Comparison of ENCODE assay signal across 23 cellular contexts in genomic region chr12:40144023-40144422, GRCh38. TPM values are rescaled to one million over a fixed set of nuclear protein-coding genes. Genes with fewer than 3 reads are reported as not detected.
DNase-seq lines count a peak whose midpoint lies in the region; ATAC-seq, FAIRE-seq and TF ChIP-seq lines count a peak whose summit lies in the region.
"Had no signal": no experiment of that assay in that cellular context is flagged by ENCODE, and none has a peak within 500 bp of the region (broad histone marks: within the 10 kb centered on the region; RNA-seq: fewer than 3 reads in every experiment).

No MANE protein-coding gene starts in this region.

- POLR2A ChIA-PET in HepG2 (lab: Yijun Ruan, JAX), result no interaction called here

- no peaks in the 10 kb centered on the region for H3K79me2 ChIP-seq in HepG2 (ENCODE audit: insufficient read depth, low read length)

- no peak overlapping the region for H3K9ac ChIP-seq in HepG2 (ENCODE audit: insufficient read depth, low read depth, low read length)

- no peak overlapping the region for H3K4me2 ChIP-seq in HepG2 (ENCODE audit: low read depth, low read length)
- H3K4me2 ChIP-seq: PC-9 had no signal

- TF ChIP-seq CTCF in right lobe of liver (IDR thresholded peaks at IDR 0.05), result no peak
- TF ChIP-seq CTCF in HepG2 (CRISPR knock-in tag; IDR thresholded peaks at IDR 0.05), result no peak
- no peak for TF ChIP-seq CTCF in upper lobe of right lung (IDR thresholded peaks at IDR 0.05)
- no peak for TF ChIP-seq CTCF in transverse colon (IDR thresholded peaks at IDR 0.05)
- TF ChIP-seq CTCF in ovary (IDR thresholded peaks at IDR 0.05), result no peak

- no TSS peak for BruUV-seq in HepG2 (replicated peaks; lab: Mats Ljungman, UMichigan)

- H3K36me3 ChIP-seq in right lobe of liver (no peaks in the 10 kb centered on the region), HepG2 (replicated peaks in 1 of 2; ENCODE audit: control insufficient read depth in 1 of 2, insufficient read depth in 2 of 2, low read length in 2 of 2) (no peaks in the 10 kb centered on the region), upper lobe of right lung (peaks cover 5% of the 10 kb centered on the region), transverse colon (no peaks in the 10 kb centered on the region), ovary (no peaks in the 10 kb centered on the region)
- H3K36me3 ChIP-seq: BE2C, lower lobe of right lung, prostate gland, spleen, WERI-Rb-1 had no signal

- H3K4me3 ChIP-seq in right lobe of liver, result no peak overlapping the region
- H3K4me3 ChIP-seq in HepG2 (replicated peaks in 1 of 3; ENCODE audit: insufficient read depth in 1 of 3, low read depth in 2 of 3, low read length in 3 of 3), result no peak overlapping the region
- no peak overlapping the region for H3K4me3 ChIP-seq in upper lobe of right lung
- H3K4me3 ChIP-seq in transverse colon, result no peak overlapping the region
- no peak overlapping the region for H3K4me3 ChIP-seq in ovary
- H3K4me3 ChIP-seq: dorsolateral prefrontal cortex, K562, lower lobe of right lung, PC-9, prostate gland, spleen had no signal

- no peak for TF ChIP-seq RAD21 in HepG2 (CRISPR knock-in tag; IDR thresholded peaks at IDR 0.05)

- H4K20me1 ChIP-seq in HepG2 (ENCODE audit: insufficient read depth, low read length), result no peaks in the 10 kb centered on the region

- ATAC-seq in right lobe of liver (peak; percentile 30 to 60 (median 36)), HepG2 (no peak), upper lobe of right lung (peak; percentile 72)
- ATAC-seq: esophagus mucosa, K562 had no signal

- intact Hi-C loops in right lobe of liver (cut with DNase I) (no loop called here), HepG2 (cut with micrococcal nuclease; ENCODE audit: unreplicated experiment) (no loop called here), upper lobe of right lung (cut with DNase I) (no loop called here), transverse colon (cut with DNase I; ENCODE audit: low total_unique reads) (no loop called here), ovary (cut with DNase I) (no loop called here)

- TF ChIP-seq EP300 in HepG2 (IDR thresholded peaks at IDR 0.05; ENCODE audit: low read depth in 2 of 2, low read length in 2 of 2) (no peak), HepG2 (CRISPR knock-in tag; IDR thresholded peaks at IDR 0.05; ENCODE audit: borderline replicate concordance) (no peak), transverse colon (IDR thresholded peaks at IDR 0.05; ENCODE audit: low read depth) (no peak), ovary (IDR thresholded peaks at IDR 0.05) (no peak)

- 40% methylated on average over 1 of the region's 1 CpG for WGBS in right lobe of liver (ENCODE audit: insufficient coverage, low coverage, low lambda C conversion rate, missing lambda C conversion rate)
- WGBS in HepG2 (ENCODE audit: low lambda C conversion rate), result 0% methylated on average over 1 of the region's 1 CpG
- WGBS in transverse colon (ENCODE audit: low coverage in 1 of 2), 2 donors, result 31 to 40% methylated on average over 1 of the region's 1 CpG
- WGBS in ovary, 3 donors, result 58 to 65% (median 62%) methylated on average over 1 of the region's 1 CpG

- no peak for FAIRE-seq in HepG2 (lab: Jason Lieb, UNC)
- FAIRE-seq: bronchial epithelial cell, H54, K562 had no signal

- CTCF ChIA-PET in HepG2 (lab: Yijun Ruan, JAX; ENCODE audit: low intra/inter-chr PET ratio, low total read pairs), result no interaction called here

- H3K27me3 ChIP-seq in right lobe of liver (no peaks in the 10 kb centered on the region), HepG2 (ENCODE audit: control insufficient read depth in 1 of 2, insufficient read depth in 2 of 2, low read length in 2 of 2) (no peaks in the 10 kb centered on the region), upper lobe of right lung (no peaks in the 10 kb centered on the region), transverse colon (no peaks in the 10 kb centered on the region), ovary (no peaks in the 10 kb centered on the region)
- H3K27me3 ChIP-seq: BE2C, dorsolateral prefrontal cortex, spleen had no signal

- no peaks in the 10 kb centered on the region for H3K4me1 ChIP-seq in right lobe of liver
- no peaks in the 10 kb centered on the region for H3K4me1 ChIP-seq in HepG2 (ENCODE audit: insufficient read depth, low read length)
- H3K4me1 ChIP-seq in upper lobe of right lung, result no peaks in the 10 kb centered on the region
- no peaks in the 10 kb centered on the region for H3K4me1 ChIP-seq in transverse colon
- no peaks in the 10 kb centered on the region for H3K4me1 ChIP-seq in ovary (ENCODE audit: insufficient read depth)
- H3K4me1 ChIP-seq: BE2C, prostate gland had no signal

- H3K27ac ChIP-seq in right lobe of liver (no peak overlapping the region), HepG2 (ENCODE audit: extremely low read length, insufficient read depth, low read length) (no peak overlapping the region), upper lobe of right lung (no peak overlapping the region), transverse colon (no peak overlapping the region), ovary (no peak overlapping the region)
- H3K27ac ChIP-seq: dorsolateral prefrontal cortex, lower lobe of right lung, PC-9, prostate gland, spleen, WERI-Rb-1 had no signal

- no peak for DNase-seq in right lobe of liver
- DNase-seq in HepG2 (ENCODE audit: low spot score), result no peak
- DNase-seq in NCI-H69 (lab: John Stamatoyannopoulos, UW), result peak; percentile 2
- DNase-seq in globus pallidus (ENCODE audit: low spot score), result peak; percentile 41
- DNase-seq in upper lobe of right lung, result no peak
- no peak for DNase-seq in ACHN
- no peak for DNase-seq in transverse colon
- DNase-seq in ovary, result no peak
- DNase-seq: activated CD8-positive, alpha-beta memory T cell treated with anti-CD3 and anti-CD28 coated beads for 24 hours; BE2C; DMS153; lower lobe of right lung; NCI-H1417; PC-9; spleen; SW 1271; WERI-Rb-1 had no signal

- no peaks in the 10 kb centered on the region for H3K9me3 ChIP-seq in right lobe of liver
- no peaks in the 10 kb centered on the region for H3K9me3 ChIP-seq in HepG2 (ENCODE audit: low read length)
- H3K9me3 ChIP-seq in upper lobe of right lung, result no peaks in the 10 kb centered on the region
- no peaks in the 10 kb centered on the region for H3K9me3 ChIP-seq in transverse colon
- H3K9me3 ChIP-seq in ovary, result no peaks in the 10 kb centered on the region
- H3K9me3 ChIP-seq: BE2C, lower lobe of right lung, prostate gland, spleen had no signal

- in situ Hi-C loops in HepG2 (cut with HindIII; ENCODE audit: extremely low pct_ligation_motif_present, low pct_unique_long_range_greater_than_20kb), result no loop called here
- in situ Hi-C loops in ACHN (cut with HindIII; ENCODE audit: low pct_ligation_motif_present, low pct_unique_long_range_greater_than_20kb, low sequenced_read_pairs), result no loop called here
- in situ Hi-C loops in transverse colon (cut with MboI; ENCODE audit: low pct_ligation_motif_present in 1 of 4, low pct_unique_long_range_greater_than_20kb in 1 of 4, low sequenced_read_pairs in 3 of 4), result no loop called here

- no peak overlapping the region for H2AFZ ChIP-seq in HepG2 (ENCODE audit: low read length)
- H2AFZ ChIP-seq: PC-9 had no signal

- TF ChIP-seq POLR2A in right lobe of liver (IDR thresholded peaks at IDR 0.05) (no peak), HepG2 (IDR thresholded peaks at IDR 0.05; ENCODE audit: insufficient read depth in 1 of 2, low read depth in 2 of 2, low read length in 2 of 2) (no peak), transverse colon (IDR thresholded peaks at IDR 0.05) (no peak), ovary (IDR thresholded peaks at IDR 0.05) (no peak)

TF ChIP-seq in HepG2, 621 proteins besides CTCF, POLR2A, EP300 and RAD21 (continues in another document):
- TF ChIP-seq KAT8 (CRISPR knock-in tag; IDR thresholded peaks at IDR 0.05) (no peak), CAMTA2 (CRISPR knock-in tag; IDR thresholded peaks at IDR 0.05; ENCODE audit: borderline replicate concordance) (no peak), MTF1 (CRISPR knock-in tag; IDR thresholded peaks at IDR 0.05) (no peak), ZNF576 (CRISPR knock-in tag; IDR thresholded peaks at IDR 0.05) (no peak), NFRKB (IDR thresholded peaks at IDR 0.05) (no peak), SP1 (IDR thresholded peaks at IDR 0.05) (no peak), SP1 (CRISPR knock-in tag; IDR thresholded peaks at IDR 0.05) (no peak), ZNF773 (CRISPR knock-in tag; IDR thresholded peaks at IDR 0.05; ENCODE audit: borderline replicate concordance) (no peak), ZNF354B (CRISPR knock-in tag; IDR thresholded peaks at IDR 0.05) (no peak)

RNA-seq across cellular contexts. Expression of gene SLC2A13, which starts 38.1 kb away (rescaled TPM):
- total RNA-seq in right lobe of liver, result 10 to 100 TPM in 1 of 6 experiments, 1 to 10 TPM in 5; 5.2 to 11.7 (median 8.7) TPM
- 3.2 and 6.0 TPM in 2 replicates for total RNA-seq in HepG2 (2016; rRNA removed; fragmentation: Illumina TruSeq; extraction: Trizol)
- 1.1 and 1.6 TPM in 2 replicates for total RNA-seq in HepG2 (2016; cell fraction: cytosol; rRNA removed; fragmentation: Illumina TruSeq; extraction: Trizol; ENCODE audit: low read depth)
- total RNA-seq in HepG2 (2016; cell fraction: insoluble cytoplasmic fraction; rRNA removed; fragmentation: Illumina TruSeq; extraction: Trizol), result 2.6 and 4.9 TPM in 2 replicates
- total RNA-seq in HepG2 (2016; cell fraction: membrane; rRNA removed; fragmentation: Illumina TruSeq; extraction: Trizol), result 1.3 and 1.8 TPM in 2 replicates
- total RNA-seq in HepG2 (2016; cell fraction: nucleus; rRNA removed; fragmentation: Illumina TruSeq; extraction: Trizol), result 17.4 and 20.6 TPM in 2 replicates
- polyA plus RNA-seq in HepG2 (2011; rRNA removed), result 4.7 and 5.5 TPM in 2 replicates
- 1.2 and 1.7 TPM in 2 replicates for polyA plus RNA-seq in HepG2 (2011; cell fraction: cytosol; rRNA removed)
- polyA plus RNA-seq in HepG2 (2011; cell fraction: nucleus; rRNA removed), result 11.3 and 13.6 TPM in 2 replicates
- polyA plus RNA-seq in HepG2 (2012), result 2.6 and 3.8 TPM in 2 replicates
- polyA plus RNA-seq in HepG2 (2016; cell fraction: cytosol; fragmentation: Illumina TruSeq; extraction: Trizol; ENCODE audit: low read depth), result 0.16 and 0.17 TPM in 2 replicates
- 2.0 and 2.2 TPM in 2 replicates for polyA plus RNA-seq in HepG2 (2016; cell fraction: insoluble cytoplasmic fraction; fragmentation: Illumina TruSeq; extraction: Trizol; ENCODE audit: low read depth)
- polyA plus RNA-seq in HepG2 (2016; cell fraction: membrane; fragmentation: Illumina TruSeq; extraction: Trizol; ENCODE audit: low read depth), result 0.46 and 0.58 TPM in 2 replicates
- 10.4 and 10.7 TPM in 2 replicates for polyA plus RNA-seq in HepG2 (2016; cell fraction: nucleus; fragmentation: Illumina TruSeq; extraction: Trizol; ENCODE audit: insufficient read depth, low read depth)
- polyA minus RNA-seq in HepG2 (2011; rRNA and poly(A)+ RNA removed; ENCODE audit: low replicate concordance), result 8.5 and 31.5 TPM in 2 replicates
- polyA minus RNA-seq in HepG2 (2011; cell fraction: cytosol; rRNA and poly(A)+ RNA removed), result 5.6 and 6.1 TPM in 2 replicates
- 31.5 and 36.4 TPM in 2 replicates for polyA minus RNA-seq in HepG2 (2011; cell fraction: nucleus; rRNA and poly(A)+ RNA removed)
- 11.3 TPM for total RNA-seq in upper lobe of right lung
- total RNA-seq in transverse colon, result 10 to 100 TPM; 31.8 to 70.7 (median 46.8) TPM
- 10 to 100 TPM in 3 of 7 donors, 1 to 10 TPM in 4; 5.9 to 24.3 (median 8.0) TPM for total RNA-seq in ovary
- 1 to 10 TPM; 2.3 to 3.1 TPM for polyA plus RNA-seq in ovary

Comparison
In these comparisons a context has a peak if more than half of its experiments do, and no peak if none do; other contexts are left out.
1. DNase-seq: peak in NCI-H69 (single experiment) and globus pallidus (single experiment); none in right lobe of liver (0 of 3), HepG2 (single experiment), upper lobe of right lung (single experiment), ACHN (single experiment), transverse colon (single experiment) and ovary (0 of 5).